Comparison of ENCODE assay signal across 1 cellular context in the genomic region with DNA sequence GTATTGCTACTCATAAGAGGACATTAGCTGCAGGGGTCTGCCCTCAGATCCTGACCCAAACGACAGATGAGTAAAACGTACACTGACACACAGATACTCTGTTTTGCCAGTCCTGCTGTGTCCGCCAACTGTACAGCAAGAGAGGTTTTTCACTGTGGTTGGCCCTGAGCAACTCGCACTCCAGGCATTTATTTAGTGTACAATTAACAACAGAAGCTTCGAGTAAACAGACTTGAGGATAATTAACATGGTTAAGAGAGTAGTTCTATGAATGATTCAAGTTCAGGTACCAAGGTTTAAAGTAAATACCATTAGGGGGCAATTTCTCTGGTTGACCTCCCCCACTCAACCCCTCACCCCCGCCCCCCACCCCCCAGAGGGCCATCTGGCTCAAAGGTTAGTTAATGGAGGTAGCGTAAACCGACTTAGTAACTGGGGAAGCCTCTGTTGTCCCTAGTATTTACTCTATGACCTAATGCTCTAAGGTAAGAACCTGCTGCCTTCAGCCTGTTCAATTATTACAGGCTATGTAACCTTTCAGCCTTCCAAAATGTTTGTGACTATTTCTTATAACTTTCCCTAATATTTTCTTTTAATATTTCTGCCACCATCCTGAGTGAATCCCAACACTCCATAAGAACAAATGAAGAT.
A peak's percentile ranks its signal among the peaks of the same experiment; 100 is the strongest.
TF ChIP-seq lines count a peak whose summit lies in the region.

No MANE protein-coding gene starts in this region.

TF ChIP-seq in HepG2, 621 proteins besides CTCF, POLR2A, EP300 and RAD21 (continued from another document):
- TF ChIP-seq, protein P1, sequence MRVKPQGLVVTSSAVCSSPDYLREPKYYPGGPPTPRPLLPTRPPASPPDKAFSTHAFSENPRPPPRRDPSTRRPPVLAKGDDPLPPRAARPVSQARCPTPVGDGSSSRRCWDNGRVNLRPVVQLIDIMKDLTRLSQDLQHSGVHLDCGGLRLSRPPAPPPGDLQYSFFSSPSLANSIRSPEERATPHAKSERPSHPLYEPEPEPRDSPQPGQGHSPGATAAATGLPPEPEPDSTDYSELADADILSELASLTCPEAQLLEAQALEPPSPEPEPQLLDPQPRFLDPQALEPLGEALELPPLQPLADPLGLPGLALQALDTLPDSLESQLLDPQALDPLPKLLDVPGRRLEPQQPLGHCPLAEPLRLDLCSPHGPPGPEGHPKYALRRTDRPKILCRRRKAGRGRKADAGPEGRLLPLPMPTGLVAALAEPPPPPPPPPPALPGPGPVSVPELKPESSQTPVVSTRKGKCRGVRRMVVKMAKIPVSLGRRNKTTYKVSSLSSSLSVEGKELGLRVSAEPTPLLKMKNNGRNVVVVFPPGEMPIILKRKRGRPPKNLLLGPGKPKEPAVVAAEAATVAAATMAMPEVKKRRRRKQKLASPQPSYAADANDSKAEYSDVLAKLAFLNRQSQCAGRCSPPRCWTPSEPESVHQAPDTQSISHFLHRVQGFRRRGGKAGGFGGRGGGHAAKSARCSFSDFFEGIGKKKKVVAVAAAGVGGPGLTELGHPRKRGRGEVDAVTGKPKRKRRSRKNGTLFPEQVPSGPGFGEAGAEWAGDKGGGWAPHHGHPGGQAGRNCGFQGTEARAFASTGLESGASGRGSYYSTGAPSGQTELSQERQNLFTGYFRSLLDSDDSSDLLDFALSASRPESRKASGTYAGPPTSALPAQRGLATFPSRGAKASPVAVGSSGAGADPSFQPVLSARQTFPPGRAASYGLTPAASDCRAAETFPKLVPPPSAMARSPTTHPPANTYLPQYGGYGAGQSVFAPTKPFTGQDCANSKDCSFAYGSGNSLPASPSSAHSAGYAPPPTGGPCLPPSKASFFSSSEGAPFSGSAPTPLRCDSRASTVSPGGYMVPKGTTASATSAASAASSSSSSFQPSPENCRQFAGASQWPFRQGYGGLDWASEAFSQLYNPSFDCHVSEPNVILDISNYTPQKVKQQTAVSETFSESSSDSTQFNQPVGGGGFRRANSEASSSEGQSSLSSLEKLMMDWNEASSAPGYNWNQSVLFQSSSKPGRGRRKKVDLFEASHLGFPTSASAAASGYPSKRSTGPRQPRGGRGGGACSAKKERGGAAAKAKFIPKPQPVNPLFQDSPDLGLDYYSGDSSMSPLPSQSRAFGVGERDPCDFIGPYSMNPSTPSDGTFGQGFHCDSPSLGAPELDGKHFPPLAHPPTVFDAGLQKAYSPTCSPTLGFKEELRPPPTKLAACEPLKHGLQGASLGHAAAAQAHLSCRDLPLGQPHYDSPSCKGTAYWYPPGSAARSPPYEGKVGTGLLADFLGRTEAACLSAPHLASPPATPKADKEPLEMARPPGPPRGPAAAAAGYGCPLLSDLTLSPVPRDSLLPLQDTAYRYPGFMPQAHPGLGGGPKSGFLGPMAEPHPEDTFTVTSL (CRISPR knock-in tag; IDR thresholded peaks at IDR 0.05; ENCODE audit: borderline replicate concordance) = peak; percentile 66; the same call in 1 of the 2 replicates
- TF ChIP-seq TBX2 (CRISPR knock-in tag; IDR thresholded peaks at IDR 0.05; ENCODE audit: borderline replicate concordance) = no peak
- no peak for TF ChIP-seq U2AF2 (IDR thresholded peaks at IDR 0.05; ENCODE audit: low read depth, low read length)
- TF ChIP-seq FOXP4 (CRISPR knock-in tag; IDR thresholded peaks at IDR 0.05) = peak; percentile 65
- peak; percentile 83 for TF ChIP-seq HNRNPK (IDR thresholded peaks at IDR 0.05; ENCODE audit: low read depth, low read length, poor library complexity, severe bottlenecking)
- TF ChIP-seq PPARG (CRISPR knock-in tag; conservative IDR thresholded peaks at IDR 0.05) = peak; percentile 25; the same call in 1 of the 2 replicates
- peak; percentile 61 for TF ChIP-seq RARA (CRISPR knock-in tag; IDR thresholded peaks at IDR 0.05)
- peak; percentile 39; the same call in 1 of the 2 replicates for TF ChIP-seq NR2F6 (IDR thresholded peaks at IDR 0.05)
- TF ChIP-seq NR2F6 (CRISPR knock-in tag; IDR thresholded peaks at IDR 0.05) = 0 out of 2 replicates have a peak, but pooled peaks have one; percentile 20
- peak; percentile 22; the same call in 1 of the 2 replicates for TF ChIP-seq KDM6A (CRISPR knock-in tag; IDR thresholded peaks at IDR 0.05; ENCODE audit: low read depth)
- 0 out of 2 replicates have a peak, but pooled peaks have one; percentile 33 for TF ChIP-seq IKZF5 (CRISPR knock-in tag; IDR thresholded peaks at IDR 0.05)
- TF ChIP-seq, protein P2, sequence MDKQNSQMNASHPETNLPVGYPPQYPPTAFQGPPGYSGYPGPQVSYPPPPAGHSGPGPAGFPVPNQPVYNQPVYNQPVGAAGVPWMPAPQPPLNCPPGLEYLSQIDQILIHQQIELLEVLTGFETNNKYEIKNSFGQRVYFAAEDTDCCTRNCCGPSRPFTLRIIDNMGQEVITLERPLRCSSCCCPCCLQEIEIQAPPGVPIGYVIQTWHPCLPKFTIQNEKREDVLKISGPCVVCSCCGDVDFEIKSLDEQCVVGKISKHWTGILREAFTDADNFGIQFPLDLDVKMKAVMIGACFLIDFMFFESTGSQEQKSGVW (CRISPR knock-in tag; IDR thresholded peaks at IDR 0.05; ENCODE audit: borderline replicate concordance) = no peak
- 0 out of 2 replicates have a peak, but pooled peaks have one; percentile 23 for TF ChIP-seq MEF2D (CRISPR knock-in tag; IDR thresholded peaks at IDR 0.05)
- TF ChIP-seq NFIC (IDR thresholded peaks at IDR 0.05; ENCODE audit: low read length) = peak; percentile 15; the same call in 1 of the 2 replicates
- TF ChIP-seq FOXA3 (CRISPR knock-in tag; IDR thresholded peaks at IDR 0.05) = peak; percentile 61
- peak; percentile 59; the same call in 1 of the 2 replicates for TF ChIP-seq SALL1 (CRISPR knock-in tag; IDR thresholded peaks at IDR 0.05)
- TF ChIP-seq, protein P3, sequence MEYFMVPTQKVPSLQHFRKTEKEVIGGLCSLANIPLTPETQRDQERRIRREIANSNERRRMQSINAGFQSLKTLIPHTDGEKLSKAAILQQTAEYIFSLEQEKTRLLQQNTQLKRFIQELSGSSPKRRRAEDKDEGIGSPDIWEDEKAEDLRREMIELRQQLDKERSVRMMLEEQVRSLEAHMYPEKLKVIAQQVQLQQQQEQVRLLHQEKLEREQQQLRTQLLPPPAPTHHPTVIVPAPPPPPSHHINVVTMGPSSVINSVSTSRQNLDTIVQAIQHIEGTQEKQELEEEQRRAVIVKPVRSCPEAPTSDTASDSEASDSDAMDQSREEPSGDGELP (IDR thresholded peaks at IDR 0.05; ENCODE audit: borderline replicate concordance, low read depth) = peak; percentile 14; the same call in 1 of the 2 replicates
- TF ChIP-seq SOX6 (IDR thresholded peaks at IDR 0.05) = no peak
- TF ChIP-seq SOX6 (CRISPR knock-in tag; IDR thresholded peaks at IDR 0.05) = peak; percentile 42; the same call in 1 of the 2 replicates
- peak; percentile 75; the same call in 1 of the 2 replicates for TF ChIP-seq HNF4G (IDR thresholded peaks at IDR 0.05; ENCODE audit: borderline replicate concordance, low read depth, low read length)
- no peak for TF ChIP-seq HNF4G (CRISPR knock-in tag; IDR thresholded peaks at IDR 0.05; ENCODE audit: borderline replicate concordance, low read depth)
- TF ChIP-seq ZSCAN30 (CRISPR knock-in tag; IDR thresholded peaks at IDR 0.05) = no peak
- no peak for TF ChIP-seq ZNF225 (CRISPR knock-in tag; IDR thresholded peaks at IDR 0.05)
- TF ChIP-seq NCOA2 (CRISPR knock-in tag; IDR thresholded peaks at IDR 0.05) = peak; percentile 16; the same call in 1 of the 2 replicates
- TF ChIP-seq ZNF281 (CRISPR knock-in tag; IDR thresholded peaks at IDR 0.05; ENCODE audit: borderline replicate concordance) = peak; percentile 72
- peak; percentile 74 for TF ChIP-seq BCL6 (CRISPR knock-in tag; IDR thresholded peaks at IDR 0.05)
- no peak for TF ChIP-seq SP2 (CRISPR knock-in tag; IDR thresholded peaks at IDR 0.05)
- TF ChIP-seq ZFP36 (IDR thresholded peaks at IDR 0.05; ENCODE audit: borderline replicate concordance, low read depth, low read length, partially characterized antibody) = no peak
- 0 out of 2 replicates have a peak, but pooled peaks have one; percentile 38 for TF ChIP-seq ZNF670 (CRISPR knock-in tag; IDR thresholded peaks at IDR 0.05; ENCODE audit: borderline replicate concordance)
- peak; percentile 78; the same call in 1 of the 2 replicates for TF ChIP-seq ZNF292 (CRISPR knock-in tag; IDR thresholded peaks at IDR 0.05; ENCODE audit: borderline replicate concordance, low read depth)
- TF ChIP-seq HMG20A (CRISPR knock-in tag; IDR thresholded peaks at IDR 0.05; ENCODE audit: borderline replicate concordance) = peak; percentile 45; the same call in 1 of the 2 replicates
- TF ChIP-seq NFE2 (CRISPR knock-in tag; IDR thresholded peaks at IDR 0.05) = no peak
- no peak for TF ChIP-seq ZNF34 (CRISPR knock-in tag; IDR thresholded peaks at IDR 0.05; ENCODE audit: borderline replicate concordance)
- TF ChIP-seq ZNF605 (CRISPR knock-in tag; IDR thresholded peaks at IDR 0.05) = no peak
- no peak for TF ChIP-seq ZSCAN22 (CRISPR knock-in tag; IDR thresholded peaks at IDR 0.05)
- 0 out of 2 replicates have a peak, but pooled peaks have one; percentile 41 for TF ChIP-seq HDAC1 (CRISPR knock-in tag; IDR thresholded peaks at IDR 0.05)
- TF ChIP-seq ASH2L (IDR thresholded peaks at IDR 0.05; ENCODE audit: insufficient read length, low read depth, low read length) = peak; percentile 55
- no peak for TF ChIP-seq CENPX (CRISPR knock-in tag; IDR thresholded peaks at IDR 0.05)
- no peak for TF ChIP-seq FOXP1 (IDR thresholded peaks at IDR 0.05)
- peak; percentile 70; the same call in 1 of the 2 replicates for TF ChIP-seq FOXP1 (CRISPR knock-in tag; IDR thresholded peaks at IDR 0.05)
